Comparison of ENCODE assay signal across 22 cellular contexts in genomic region chr9:108015690-108016089, GRCh38.
"Had no signal": no experiment of that assay in that cellular context is flagged by ENCODE, and none has a peak within 500 bp of the region (broad histone marks: within the 10 kb centered on the region; RNA-seq: fewer than 3 reads in every experiment).

No MANE protein-coding gene starts in this region.

- H3K4me3 ChIP-seq: MG63, SJCRH30 had no signal

- H3K4me1 ChIP-seq: SJCRH30 had no signal

- H3K27ac ChIP-seq: HL-60, SJCRH30 had no signal

- DNase-seq: Karpas-422, KG1, MG63, NCI-H1092, NCI-H1105 treated with DMSO at 0.1 percent for 48 hours, NCI-H1417 treated with DMSO at 0.1 percent for 48 hours, NCI-H146, NCI-H1694 treated with DMSO at 0.1 percent for 48 hours, NCI-H1930, NCI-H2081, NCI-H2107, NCI-H2227 treated with DMSO at 0.1 percent for 48 hours, NCI-H524 treated with DMSO at 0.1 percent for 48 hours, NCI-H69, NCI-H774, PC-3, SHP77 treated with DMSO at 0.1 percent for 48 hours, SJCRH30 had no signal

- H3K9me3 ChIP-seq: MG63, SJCRH30 had no signal

- H3K36me3 ChIP-seq: MG63, SJCRH30 had no signal

- H3K27me3 ChIP-seq: MG63 had no signal

- ATAC-seq: Panc1, PC-3, Right ventricle myocardium inferior, SK-N-SH treated with all-trans-retinoic acid at 6 μM for 48 hours had no signal
